In genomic region chr3:99875925-99876781, GRCh38 we compare ENCODE assay signal across 8 cellular contexts. TPM values are rescaled to one million over a fixed set of nuclear protein-coding genes. Genes with fewer than 3 reads are reported as not detected.
DNase-seq lines count a peak whose midpoint lies in the region; ATAC-seq, FAIRE-seq and TF ChIP-seq lines count a peak whose summit lies in the region.

No MANE protein-coding gene starts in this region.

- peak; percentile 96 for ATAC-seq in activated CD4-positive, CD25-positive, alpha-beta regulatory T cell treated with anti-CD3 and anti-CD28 coated beads, Interleukin-2, amount 50 U/mL, for 24 hours
- peak; percentile 90 for ATAC-seq in central memory CD8-positive, alpha-beta T cell (replicated peaks; ENCODE audit: extremely low read depth, poor library complexity, severe bottlenecking)

- CTCF ChIA-PET in GM10248 (lab: Yijun Ruan, JAX) (interaction anchor here (0.7 to 1.9 kb wide), 6 partner anchors 9 to 378 kb away, joined by 3 to 6 read pairs (median 4); partner anchors contain the start of gene CMSS1), HEK293 (lab: Yijun Ruan, JAX) (interaction anchor here (0.9 to 1.2 kb wide), 2 partner anchors 45 to 378 kb away, joined by 3 to 4 read pairs; no protein-coding TSS in a partner anchor)

- H3K9ac ChIP-seq in kidney (ENCODE audit: low read length in 2 of 2) = peak overlapping the region; percentile 90 to 96

- DNase-seq in GM10248 (ENCODE audit: extremely low spot score) = peak; percentile 81
- peak; percentile 59 for DNase-seq in NCI-H1092 (lab: John Stamatoyannopoulos, UW)
- peak; percentile 33 to 39 for DNase-seq in central memory CD8-positive, alpha-beta T cell (ENCODE audit: low spot score in 2 of 2)
- peak; percentile 94 for DNase-seq in kidney
- peak; percentile 25 to 50 (median 29) for DNase-seq in stimulated activated CD4-positive, alpha-beta T cell treated with anti-CD3 and anti-CD28 coated beads, Interleukin-12 subunit alpha, Interleukin-12 subunit beta, amount 100 ng/mL, for 48 hours (ENCODE audit: low read depth in 2 of 3, low spot score in 1 of 3)
- DNase-seq in NCI-H1417 treated with DMSO at 0.1 percent for 48 hours (lab: John Stamatoyannopoulos, UW) = no peak

- TF ChIP-seq CTCF in GM10248 (IDR thresholded peaks at IDR 0.05; ENCODE audit: control extremely low read depth, extremely low read depth, low read depth, missing control alignments) = no peak
- no peak; the same call in 1 of the 2 replicates for TF ChIP-seq CTCF in HEK293 (tag by site-specific recombination; IDR thresholded peaks at IDR 0.05)
- TF ChIP-seq CTCF in kidney (IDR thresholded peaks at IDR 0.05; ENCODE audit: borderline replicate concordance, extremely low read depth, insufficient read depth) = no peak

- H3K36me3 Mint-ChIP-seq in central memory CD8-positive, alpha-beta T cell (ENCODE audit: insufficient read depth) = peaks cover 2% of the 10 kb centered on the region

- H3K9me3 ChIP-seq in HEK293 (ENCODE audit: control insufficient read depth, insufficient read depth, low read depth, low read length) (no peaks in the 10 kb centered on the region), kidney (ENCODE audit: control insufficient read depth in 1 of 2, low read length in 2 of 2) (no peaks in the 10 kb centered on the region)

- H3K27ac ChIP-seq in HEK293 (ENCODE audit: extremely low read depth, low read depth, low read length) = no peak overlapping the region
- peak overlapping the region; percentile 79 to 82 for H3K27ac ChIP-seq in kidney (ENCODE audit: low read depth in 2 of 2, low read length in 2 of 2)

- no peaks in the 10 kb centered on the region for H3K27me3 Mint-ChIP-seq in central memory CD8-positive, alpha-beta T cell

- peaks cover 13% of the 10 kb centered on the region for H3K4me1 Mint-ChIP-seq in central memory CD8-positive, alpha-beta T cell

- intact Hi-C loops in kidney (cut with DNase I) = no loop called here

- POLR2A ChIA-PET in GM10248 (lab: Yijun Ruan, JAX) = no interaction called here
- POLR2A ChIA-PET in HEK293 (lab: Yijun Ruan, JAX) = interaction anchor here (0.6 kb wide), 1 partner anchor 617 kb away, joined by 4 read pairs; no protein-coding TSS in a partner anchor

- no peaks in the 10 kb centered on the region for H3K9me3 Mint-ChIP-seq in central memory CD8-positive, alpha-beta T cell

- no peak for FAIRE-seq in kidney (lab: Jason Lieb, UNC)

- H3K4me1 ChIP-seq in HEK293 (ENCODE audit: control insufficient read depth, insufficient read depth, low read length) (peaks cover 10% of the 10 kb centered on the region; the same call in 1 of the 2 replicates), kidney (ENCODE audit: control insufficient read depth in 1 of 2, insufficient read depth in 1 of 2, low read depth in 1 of 2, low read length in 2 of 2) (no peaks in the 10 kb centered on the region)

- H3K36me3 ChIP-seq in HEK293 (ENCODE audit: control insufficient read depth in 2 of 2, insufficient read depth in 1 of 2, low read length in 2 of 2) (no peaks in the 10 kb centered on the region), kidney (ENCODE audit: control insufficient read depth in 1 of 2, insufficient read depth in 2 of 2, low read length in 2 of 2) (no peaks in the 10 kb centered on the region)

- H3K4me3 Mint-ChIP-seq in central memory CD8-positive, alpha-beta T cell = peak overlapping the region; percentile 69

- H3K27ac Mint-ChIP-seq in central memory CD8-positive, alpha-beta T cell (ENCODE audit: low read depth) = peak overlapping the region; percentile 57

- H3K4me3 ChIP-seq in HEK293 (ENCODE audit: low read depth, low read length) (peak overlapping the region; percentile 73), kidney (ENCODE audit: low read length in 2 of 2) (peak overlapping the region; percentile 81 to 85)

TF ChIP-seq in HEK293, 187 proteins besides CTCF, POLR2A, EP300 and RAD21 (continues in another document):
- no peak for TF ChIP-seq ZNF449 (tag by site-specific recombination; IDR thresholded peaks at IDR 0.05)
- peak; percentile 90 for TF ChIP-seq ZBTB8A (tag by site-specific recombination; IDR thresholded peaks at IDR 0.05)
- 0 out of 2 replicates have a peak, but pooled peaks have one; percentile 22 for TF ChIP-seq ZFHX2 (tag by site-specific recombination; conservative IDR thresholded peaks at IDR 0.05)
- TF ChIP-seq MEIS1 (CRISPR knock-in tag; IDR thresholded peaks at IDR 0.05; ENCODE audit: borderline replicate concordance) = no peak
- TF ChIP-seq ZBTB26 (tag by site-specific recombination; optimal IDR thresholded peaks at IDR 0.05) = peak; percentile 72
- no peak for TF ChIP-seq TSHZ1 (tag by site-specific recombination; IDR thresholded peaks at IDR 0.05; ENCODE audit: borderline replicate concordance)
- no peak for TF ChIP-seq REPIN1 (tag by site-specific recombination; IDR thresholded peaks at IDR 0.05; ENCODE audit: low read depth)
- no peak for TF ChIP-seq ZNF792 (tag by site-specific recombination; IDR thresholded peaks at IDR 0.05)
- TF ChIP-seq ZNF133 (tag by site-specific recombination; IDR thresholded peaks at IDR 0.05) = no peak
- TF ChIP-seq ZSCAN18 (tag by site-specific recombination; IDR thresholded peaks at IDR 0.05) = no peak
- no peak for TF ChIP-seq KLF7 (tag by site-specific recombination; IDR thresholded peaks at IDR 0.05; ENCODE audit: borderline replicate concordance)
- no peak for TF ChIP-seq ZBTB1 (tag by site-specific recombination; IDR thresholded peaks at IDR 0.05)

RNA-seq across cellular contexts. Expression of gene CMSS1, which starts 58.5 kb away (rescaled TPM):
- 27.0 TPM for total RNA-seq in kidney
- 26.4 TPM for polyA plus RNA-seq in kidney (ENCODE audit: insufficient read depth, low read depth, low replicate concordance)
